ENCODE assay signal across 18 cellular contexts in genomic region chr19:3411636-3412035, GRCh38.
"Had no signal": no experiment of that assay in that cellular context is flagged by ENCODE, and none has a peak within 500 bp of the region (broad histone marks: within the 10 kb centered on the region; RNA-seq: fewer than 3 reads in every experiment).

No MANE protein-coding gene starts in this region.

- H3K4me1 Mint-ChIP-seq: activated naive CD8-positive, alpha-beta T cell treated with anti-CD3 and anti-CD28 coated beads, Interleukin-2, amount 10 ng/mL, durations not matched to agents 7 days and 5 days had no signal

- H3K36me3 Mint-ChIP-seq: activated naive CD8-positive, alpha-beta T cell treated with anti-CD3 and anti-CD28 coated beads, Interleukin-2, amount 10 ng/mL, durations not matched to agents 7 days and 5 days had no signal

- H3K79me2 ChIP-seq: hepatocyte had no signal

- ATAC-seq: activated T-cell treated with anti-CD3 and anti-CD28 coated beads, Interleukin-2, amount 50 U/mL, for 72 hours; naive thymus-derived CD8-positive, alpha-beta T cell had no signal

- H3K4me1 ChIP-seq: colonic mucosa had no signal

- H2AFZ ChIP-seq: hepatocyte had no signal

- H3K9me3 Mint-ChIP-seq: activated naive CD8-positive, alpha-beta T cell treated with anti-CD3 and anti-CD28 coated beads, Interleukin-2, amount 10 ng/mL, durations not matched to agents 7 days and 5 days; activated T-cell treated with anti-CD3 and anti-CD28 coated beads, Interleukin-2, amount 50 U/mL, for 72 hours; naive thymus-derived CD8-positive, alpha-beta T cell had no signal

- H3K36me3 ChIP-seq: cardiac muscle cell, colonic mucosa had no signal

- H3K4me2 ChIP-seq: hepatocyte had no signal

- H3K27me3 Mint-ChIP-seq: activated naive CD8-positive, alpha-beta T cell treated with anti-CD3 and anti-CD28 coated beads, Interleukin-2, amount 10 ng/mL, durations not matched to agents 7 days and 5 days; naive thymus-derived CD8-positive, alpha-beta T cell had no signal

- H3K27ac ChIP-seq: cardiac muscle cell, colonic mucosa, hepatocyte had no signal

- DNase-seq: activated CD4-positive, alpha-beta T cell treated with anti-CD3 and anti-CD28 coated beads, Interleukin-2, amount 50 U/mL, for 48 hours; activated CD4-positive, CD25-positive, alpha-beta regulatory T cell treated with anti-CD3 and anti-CD28 coated beads, Interleukin-2, amount 50 U/mL, for 72 hours; activated naive CD8-positive, alpha-beta T cell treated with anti-CD3 and anti-CD28 coated beads, Interleukin-2, amount 10 ng/mL, durations not matched to agents 7 days and 5 days; activated T-cell treated with anti-CD3 and anti-CD28 coated beads, Interleukin-2, amount 50 U/mL, for 72 hours; aorta; colonic mucosa; effector CD8-positive, alpha-beta T cell; kidney glomerular epithelial cell; midbrain; naive thymus-derived CD8-positive, alpha-beta T cell; nucleus accumbens; stimulated activated CD4-positive, alpha-beta T cell treated with anti-CD3 and anti-CD28 coated beads, Interleukin-15, amount 100 ng/mL, for 24 hours; stimulated activated CD4-positive, alpha-beta T cell treated with anti-CD3 and anti-CD28 coated beads, Interleukin-4, amount 100 ng/mL, for 4 hours; T-helper 9 cell; trophoblast cell had no signal

- H3K4me3 Mint-ChIP-seq: activated naive CD8-positive, alpha-beta T cell treated with anti-CD3 and anti-CD28 coated beads, Interleukin-2, amount 10 ng/mL, durations not matched to agents 7 days and 5 days; activated T-cell treated with anti-CD3 and anti-CD28 coated beads, Interleukin-2, amount 50 U/mL, for 72 hours; naive thymus-derived CD8-positive, alpha-beta T cell had no signal

- H3K27me3 ChIP-seq: cardiac muscle cell, colonic mucosa, hepatocyte had no signal

- H3K4me3 ChIP-seq: cardiac muscle cell, colonic mucosa, hepatocyte, lung had no signal

- H3K9me3 ChIP-seq: colonic mucosa had no signal

- H3K27ac Mint-ChIP-seq: activated naive CD8-positive, alpha-beta T cell treated with anti-CD3 and anti-CD28 coated beads, Interleukin-2, amount 10 ng/mL, durations not matched to agents 7 days and 5 days; activated T-cell treated with anti-CD3 and anti-CD28 coated beads, Interleukin-2, amount 50 U/mL, for 72 hours had no signal
